ENCODE assay signal across 8 cellular contexts in the genomic region with DNA sequence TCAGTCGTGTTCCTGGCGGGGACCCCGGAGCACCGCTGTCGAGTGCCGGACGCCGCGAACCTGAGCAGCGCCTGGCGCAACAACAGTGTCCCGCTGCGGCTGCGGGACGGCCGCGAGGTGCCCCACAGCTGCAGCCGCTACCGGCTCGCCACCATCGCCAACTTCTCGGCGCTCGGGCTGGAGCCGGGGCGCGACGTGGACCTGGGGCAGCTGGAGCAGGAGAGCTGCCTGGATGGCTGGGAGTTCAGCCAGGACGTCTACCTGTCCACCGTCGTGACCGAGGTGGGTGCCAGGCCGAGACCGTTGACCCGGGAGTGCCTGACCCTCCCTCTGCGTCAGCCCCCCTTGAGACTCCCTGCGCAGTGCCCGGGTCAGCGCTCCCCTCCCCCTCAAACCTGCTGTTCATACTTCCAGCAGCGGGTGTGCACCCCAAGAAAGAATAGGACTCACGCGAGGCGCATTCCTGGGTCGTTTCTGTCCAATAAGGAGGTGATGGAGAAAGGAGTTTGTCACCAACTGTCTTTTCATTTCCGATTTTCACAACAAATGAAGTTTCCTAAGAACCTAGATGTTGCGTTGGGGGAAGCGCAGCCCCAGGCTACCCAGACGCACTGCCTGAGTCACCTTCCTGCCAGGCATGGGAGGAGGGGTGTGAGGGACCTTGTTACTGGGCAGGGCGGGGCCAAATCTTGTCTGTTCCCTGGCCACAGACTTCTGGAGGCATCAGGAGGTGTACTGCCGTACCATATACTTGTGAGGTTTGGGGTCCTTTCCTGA. TPM values are rescaled to one million over a fixed set of nuclear protein-coding genes. Genes with fewer than 3 reads are reported as not detected.
A peak's percentile ranks its signal among the peaks of the same experiment; 100 is the strongest.
DNase-seq lines count a peak whose midpoint lies in the region; ATAC-seq and TF ChIP-seq lines count a peak whose summit lies in the region.

No MANE protein-coding gene starts in this region.

- H3K9me3 ChIP-seq in Loucy (ENCODE audit: insufficient read depth, low read depth, low read length): no peaks in the 10 kb centered on the region

- intact Hi-C loops in activated CD4-positive, alpha-beta T cell treated with anti-CD3 and anti-CD28 coated beads, Interleukin-2, amount 10 ng/mL, durations not matched to agents 24 days and 14 days (cut with micrococcal nuclease): loop anchor here (1.0 to 5.0 kb wide), 6 partner anchors 34 to 275 kb away; partner anchors contain the start of genes CSF2, P4HA2 and SLC22A5

- no peak for TF ChIP-seq CTCF in Loucy (conservative IDR thresholded peaks at IDR 0.05; ENCODE audit: low read length)

- H3K27me3 ChIP-seq in ACC112 (ENCODE audit: insufficient read depth, low read length): no peaks in the 10 kb centered on the region
- no peaks in the 10 kb centered on the region for H3K27me3 ChIP-seq in Loucy (ENCODE audit: insufficient read depth, low read length, poor library complexity, severe bottlenecking)

- H3K9me3 Mint-ChIP-seq in activated CD4-positive, alpha-beta T cell treated with anti-CD3 and anti-CD28 coated beads, Interleukin-2, amount 10 ng/mL, durations not matched to agents 24 days and 14 days: no peaks in the 10 kb centered on the region

- peak overlapping the region; percentile 94 for H3K27ac Mint-ChIP-seq in activated CD4-positive, alpha-beta T cell treated with anti-CD3 and anti-CD28 coated beads, Interleukin-2, amount 10 ng/mL, durations not matched to agents 24 days and 14 days

- H3K4me3 ChIP-seq in ACC112 (ENCODE audit: low read depth, low read length) (peak overlapping the region; percentile 75), Loucy (ENCODE audit: low read length, poor library complexity, severe bottlenecking) (peak overlapping the region; percentile 77)

- H2AFZ ChIP-seq in ACC112 (ENCODE audit: low read length, unreplicated experiment): peak overlapping the region; percentile 9
- no peak overlapping the region; the same call in 1 of the 2 replicates for H2AFZ ChIP-seq in Loucy (ENCODE audit: low read length)

- peak overlapping the region; percentile 96 for H3K4me3 Mint-ChIP-seq in activated CD4-positive, alpha-beta T cell treated with anti-CD3 and anti-CD28 coated beads, Interleukin-2, amount 10 ng/mL, durations not matched to agents 24 days and 14 days

- DNase-seq in activated CD4-positive, alpha-beta T cell treated with anti-CD3 and anti-CD28 coated beads, Interleukin-2, amount 10 ng/mL, durations not matched to agents 24 days and 14 days: peak; percentile 87
- peak; percentile 30 to 93 for DNase-seq in dermis microvascular lymphatic vessel endothelial cell (ENCODE audit: low read depth in 2 of 2)
- DNase-seq in lung microvascular endothelial cell (ENCODE audit: low read depth in 2 of 2): peak; percentile 72 to 96
- peak; percentile 30 for DNase-seq in stimulated activated CD8-positive, alpha-beta memory T cell treated with anti-CD3 and anti-CD28 coated beads, Interleukin-15, amount 100 ng/mL, for 24 hours (ENCODE audit: low read depth)

- H3F3A ChIP-seq in Loucy (ENCODE audit: low read depth): no peaks in the 10 kb centered on the region

- H3K79me2 ChIP-seq in ACC112 (ENCODE audit: control insufficient read depth, insufficient read depth, low read length, unreplicated experiment) (peaks cover 38% of the 10 kb centered on the region), Loucy (ENCODE audit: insufficient read depth, low read length) (no peaks in the 10 kb centered on the region)

- H3K27me3 Mint-ChIP-seq in activated CD4-positive, alpha-beta T cell treated with anti-CD3 and anti-CD28 coated beads, Interleukin-2, amount 10 ng/mL, durations not matched to agents 24 days and 14 days: peaks cover 5% of the 10 kb centered on the region

- no peaks in the 10 kb centered on the region for H3K9me2 ChIP-seq in Loucy (replicated peaks; ENCODE audit: low read depth, low read length)

- no peaks in the 10 kb centered on the region for H3K36me3 Mint-ChIP-seq in activated CD4-positive, alpha-beta T cell treated with anti-CD3 and anti-CD28 coated beads, Interleukin-2, amount 10 ng/mL, durations not matched to agents 24 days and 14 days (ENCODE audit: low read depth)

- no peak overlapping the region for H3K9ac ChIP-seq in Loucy (ENCODE audit: low read depth, low read length, poor library complexity, severe bottlenecking)

- peaks cover 30% of the 10 kb centered on the region for H3K4me1 Mint-ChIP-seq in activated CD4-positive, alpha-beta T cell treated with anti-CD3 and anti-CD28 coated beads, Interleukin-2, amount 10 ng/mL, durations not matched to agents 24 days and 14 days

- ATAC-seq in GM19467 (IDR thresholded peaks at IDR 0.05; ENCODE audit: unreplicated experiment): peak; percentile 4
- ATAC-seq in HG03039 (IDR thresholded peaks at IDR 0.05; ENCODE audit: unreplicated experiment): no peak

- no peaks in the 10 kb centered on the region for H4K20me1 ChIP-seq in Loucy (ENCODE audit: insufficient read depth, low read length, poor library complexity, severe bottlenecking)

- H3K4me1 ChIP-seq in ACC112 (ENCODE audit: control insufficient read depth, insufficient read depth, low read length, unreplicated experiment) (peaks cover 30% of the 10 kb centered on the region), Loucy (ENCODE audit: insufficient read depth, low read length, poor library complexity, severe bottlenecking) (peaks cover 16% of the 10 kb centered on the region)

- peak overlapping the region; percentile 76 for H3K4me2 ChIP-seq in Loucy (ENCODE audit: low read depth, low read length, poor library complexity, severe bottlenecking)

- H3K27ac ChIP-seq in ACC112 (ENCODE audit: low read depth, low read length): peak overlapping the region; percentile 95

- no peaks in the 10 kb centered on the region for H3K36me3 ChIP-seq in ACC112 (ENCODE audit: insufficient read depth, low read length)
- H3K36me3 ChIP-seq in Loucy (ENCODE audit: insufficient read depth, low read length): no peaks in the 10 kb centered on the region

RNA-seq across cellular contexts. Expression of gene SLC22A4, which starts 0.7 kb away (rescaled TPM):
- 1.1 and 2.1 TPM in 2 replicates for total RNA-seq in activated CD4-positive, alpha-beta T cell treated with anti-CD3 and anti-CD28 coated beads, Interleukin-2, amount 10 ng/mL, durations not matched to agents 24 days and 14 days
- total RNA-seq in dermis microvascular lymphatic vessel endothelial cell (3.7 and 5.7 TPM in 2 replicates), lung microvascular endothelial cell (2.4 and 4.4 TPM in 2 replicates)

RNA-seq across cellular contexts. Expression of gene PDLIM4, which starts 37.4 kb away (rescaled TPM):
- 0.72 and 0.78 TPM in 2 replicates for total RNA-seq in activated CD4-positive, alpha-beta T cell treated with anti-CD3 and anti-CD28 coated beads, Interleukin-2, amount 10 ng/mL, durations not matched to agents 24 days and 14 days
- total RNA-seq in dermis microvascular lymphatic vessel endothelial cell (20.7 and 26.7 TPM in 2 replicates), lung microvascular endothelial cell (18.3 and 24.6 TPM in 2 replicates)

Comparison
In these comparisons a context has a peak if more than half of its experiments do, and no peak if none do; other contexts are left out.
1. DNase-seq: peak in every context shown above with its lines; median percentile 87 in activated CD4-positive, alpha-beta T cell treated with anti-CD3 and anti-CD28 coated beads, Interleukin-2, amount 10 ng/mL, durations not matched to agents 24 days and 14 days; 84 in lung microvascular endothelial cell; 62 in dermis microvascular lymphatic vessel endothelial cell; 30 in stimulated activated CD8-positive, alpha-beta memory T cell treated with anti-CD3 and anti-CD28 coated beads, Interleukin-15, amount 100 ng/mL, for 24 hours.
2. RNA of gene PDLIM4, which starts 37.4 kb away (total RNA-seq): 20.7 to 26.7 TPM in dermis microvascular lymphatic vessel endothelial cell and 18.3 to 24.6 TPM in lung microvascular endothelial cell; 0.72 to 0.78 TPM in activated CD4-positive, alpha-beta T cell treated with anti-CD3 and anti-CD28 coated beads, Interleukin-2, amount 10 ng/mL, durations not matched to agents 24 days and 14 days; every median in the first group is over 10 times any median in the second.